ENCODE assay signal across 12 cellular contexts in genomic region chr4:88583643-88584470, GRCh38.
"Had no signal": no experiment of that assay in that cellular context is flagged by ENCODE, and none has a peak within 500 bp of the region (broad histone marks: within the 10 kb centered on the region; RNA-seq: fewer than 3 reads in every experiment).

No MANE protein-coding gene starts in this region.

- H3K27ac ChIP-seq: body of pancreas, skin epidermis, thyroid gland, uterus had no signal

- DNase-seq: activated CD4-positive, alpha-beta T cell treated with anti-CD3 and anti-CD28 coated beads, Interleukin-2, amount 10 ng/mL, durations not matched to agents 7 days and 5 days; activated CD8-positive, alpha-beta memory T cell treated with anti-CD3 and anti-CD28 coated beads for 24 hours; activated naive CD4-positive, alpha-beta T cell treated with anti-CD3 and anti-CD28 coated beads, Interleukin-2, amount 50 U/mL, for 16 hours; amniotic stem cell; body of pancreas; kidney; thyroid gland; uterus had no signal

- H3K4me3 Mint-ChIP-seq: activated CD4-positive, alpha-beta T cell treated with anti-CD3 and anti-CD28 coated beads, Interleukin-2, amount 10 ng/mL, durations not matched to agents 7 days and 5 days; neural crest cell; T-helper 1 cell treated with Interleukin-12 subunit alpha and Interleukin-12 subunit beta and Interleukin-4 antibody, amounts not matched to agents 30 μg/mL and 1 μg/mL, for 36 hours; WTC11 had no signal

- H3K4me1 ChIP-seq: body of pancreas, thyroid gland, uterus had no signal

- H3K9me3 Mint-ChIP-seq: neural crest cell; T-helper 1 cell treated with Interleukin-12 subunit alpha and Interleukin-12 subunit beta and Interleukin-4 antibody, amounts not matched to agents 30 μg/mL and 1 μg/mL, for 36 hours had no signal

- ATAC-seq: body of pancreas had no signal

- H3K4me1 Mint-ChIP-seq: activated CD4-positive, alpha-beta T cell treated with anti-CD3 and anti-CD28 coated beads, Interleukin-2, amount 10 ng/mL, durations not matched to agents 7 days and 5 days; neural crest cell; WTC11 had no signal

- H3K9me3 ChIP-seq: body of pancreas, thyroid gland, uterus had no signal

- H3K27ac Mint-ChIP-seq: activated CD4-positive, alpha-beta T cell treated with anti-CD3 and anti-CD28 coated beads, Interleukin-2, amount 10 ng/mL, durations not matched to agents 7 days and 5 days; T-helper 1 cell treated with Interleukin-12 subunit alpha and Interleukin-12 subunit beta and Interleukin-4 antibody, amounts not matched to agents 30 μg/mL and 1 μg/mL, for 36 hours; WTC11 had no signal

- H3K27me3 Mint-ChIP-seq: activated CD4-positive, alpha-beta T cell treated with anti-CD3 and anti-CD28 coated beads, Interleukin-2, amount 10 ng/mL, durations not matched to agents 7 days and 5 days had no signal

- H3K36me3 ChIP-seq: thyroid gland, uterus had no signal

- H3K27me3 ChIP-seq: body of pancreas, thyroid gland, uterus had no signal

- H3K4me3 ChIP-seq: body of pancreas, skin epidermis, thyroid gland, uterus had no signal
